24 cellular contexts compared by ENCODE assay signal in the genomic region with DNA sequence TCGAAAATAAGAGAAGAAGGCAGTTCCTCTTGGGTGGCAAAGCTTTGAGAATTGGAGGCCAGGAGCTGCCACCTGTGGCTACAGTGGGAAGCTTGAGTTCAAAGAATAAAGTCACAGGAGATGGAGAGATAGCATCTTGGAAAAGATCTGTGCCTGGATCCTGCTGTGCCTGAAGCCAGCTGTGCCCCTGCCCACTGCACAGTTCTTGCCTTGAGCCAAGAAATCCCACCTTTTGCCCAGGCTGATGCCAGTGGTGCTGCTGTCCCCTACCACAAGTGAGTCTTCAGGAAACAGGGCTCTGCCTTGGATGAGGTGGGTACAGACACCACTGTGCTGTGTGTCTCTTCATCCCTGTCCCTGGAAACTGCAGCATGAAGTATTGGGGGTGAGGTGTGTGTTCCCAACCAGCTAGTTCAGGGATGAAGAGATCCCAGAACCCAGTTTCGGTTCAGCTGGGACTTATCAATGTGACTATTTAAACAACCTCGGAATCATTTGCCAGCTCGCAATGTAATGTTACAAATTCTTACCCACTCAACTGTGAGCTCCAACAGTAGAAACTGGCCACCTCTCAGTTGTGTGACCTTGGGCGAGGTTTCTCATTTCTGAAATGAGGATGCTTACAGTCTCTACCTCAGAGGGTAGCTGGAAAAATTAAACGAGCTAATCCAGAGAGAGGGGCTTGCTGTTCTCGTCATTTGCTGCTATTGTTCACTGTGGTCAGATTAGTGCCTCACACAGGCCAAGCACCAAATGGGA. TPM values are rescaled to one million over a fixed set of nuclear protein-coding genes. Genes with fewer than 3 reads are reported as not detected.
DNase-seq lines count a peak whose midpoint lies in the region; ATAC-seq and TF ChIP-seq lines count a peak whose summit lies in the region.
"Had no signal": no experiment of that assay in that cellular context is flagged by ENCODE, and none has a peak within 500 bp of the region (broad histone marks: within the 10 kb centered on the region; RNA-seq: fewer than 3 reads in every experiment).

No MANE protein-coding gene starts in this region.

- 71 to 77% methylated on average over 7 of the region's 7 CpGs for WGBS in heart right ventricle, 2 donors

- H3K4me1 ChIP-seq in heart right ventricle = peaks cover 16 to 55% (median 37%) of the 10 kb centered on the region in 9 donors

- peaks cover 18% of the 10 kb centered on the region for H3K27me3 Mint-ChIP-seq in progenitor cell of endocrine pancreas
- peaks cover 23% of the 10 kb centered on the region for H3K27me3 Mint-ChIP-seq in stimulated activated naive CD8-positive, alpha-beta T cell treated with anti-CD3 and anti-CD28 coated beads, Interleukin-15, amount 100 ng/mL, for 72 hours

- H3K4me3 ChIP-seq in heart right ventricle = no peak overlapping the region
- H3K4me3 ChIP-seq in fibroblast of the aortic adventitia (ENCODE audit: low read depth, low read length) = no peak overlapping the region
- H3K4me3 ChIP-seq: cardiac muscle cell, esophagus muscularis mucosa, gastroesophageal sphincter had no signal

- intact Hi-C loops in heart right ventricle (cut with DNase I) (loop anchor here in 5 of 10 donors (5.0 to 10.0 kb wide), 6 partner anchors 213 to 440 kb away; no protein-coding TSS in a partner anchor), left cardiac atrium (cut with DNase I) (loop anchor here (10.0 kb wide), 4 partner anchors 83 to 443 kb away; no protein-coding TSS in a partner anchor)

- no peak for DNase-seq in heart right ventricle
- no peak for DNase-seq in left cardiac atrium
- DNase-seq in fibroblast of the aortic adventitia (ENCODE audit: low read depth) = peak; percentile 7
- no peak for DNase-seq in progenitor cell of endocrine pancreas (ENCODE audit: low spot score, unreplicated experiment)
- DNase-seq in activated naive CD4-positive, alpha-beta T cell treated with anti-CD3 and anti-CD28 coated beads, Interleukin-2, amount 50 U/mL, for 16 hours = no peak
- no peak for DNase-seq in stimulated activated naive CD8-positive, alpha-beta T cell treated with anti-CD3 and anti-CD28 coated beads, Interleukin-15, amount 100 ng/mL, for 72 hours
- DNase-seq: activated CD4-positive, alpha-beta T cell treated with anti-CD3 and anti-CD28 coated beads for 1 hour; activated CD8-positive, alpha-beta T cell treated with anti-CD3 and anti-CD28 coated beads, Interleukin-2, amount 10 ng/mL, durations not matched to agents 7 days and 5 days; activated gamma-delta T cell treated with Interleukin-2 at 50 U/mL for 16 hours; activated T-cell treated with anti-CD3 and anti-CD28 coated beads for 4 hours; cortex of kidney; DMS153; HFFc6; MV-4-11; NCI-H187; NCI-H526; small intestine; stimulated activated CD4-positive, alpha-beta T cell treated with anti-CD3 and anti-CD28 coated beads, Interleukin-2, amount 100 ng/mL, for 24 hours had no signal

- H3K27ac ChIP-seq in heart right ventricle = peak overlapping the region in 6 of 10 donors; percentile 10 to 100 (median 98)
- H3K27ac ChIP-seq: cardiac muscle cell had no signal

- H3K27me3 ChIP-seq in heart right ventricle = peaks cover 0 to 6% (median 0%) of the 10 kb centered on the region in 7 donors
- H3K27me3 ChIP-seq: cardiac muscle cell, esophagus muscularis mucosa, gastroesophageal sphincter had no signal

- ATAC-seq in heart right ventricle (no peak), left cardiac atrium (no peak), HG03432 (IDR thresholded peaks at IDR 0.05; ENCODE audit: unreplicated experiment) (no peak), HG02571 (IDR thresholded peaks at IDR 0.05; ENCODE audit: unreplicated experiment) (no peak)
- ATAC-seq in stimulated activated naive CD8-positive, alpha-beta T cell treated with anti-CD3 and anti-CD28 coated beads, Interleukin-15, amount 100 ng/mL, for 72 hours = no peak
- ATAC-seq: activated CD8-positive, alpha-beta T cell treated with anti-CD3 and anti-CD28 coated beads, Interleukin-2, amount 10 ng/mL, durations not matched to agents 7 days and 5 days; gastroesophageal sphincter had no signal

- H3K36me3 Mint-ChIP-seq in progenitor cell of endocrine pancreas (ENCODE audit: insufficient read depth) = no peaks in the 10 kb centered on the region

- H3K4me1 Mint-ChIP-seq in progenitor cell of endocrine pancreas (ENCODE audit: low read depth) = peaks cover 15% of the 10 kb centered on the region
- peaks cover 34% of the 10 kb centered on the region for H3K4me1 Mint-ChIP-seq in stimulated activated naive CD8-positive, alpha-beta T cell treated with anti-CD3 and anti-CD28 coated beads, Interleukin-15, amount 100 ng/mL, for 72 hours

- peak overlapping the region; percentile 53 for H3K27ac Mint-ChIP-seq in progenitor cell of endocrine pancreas
- no peak overlapping the region for H3K27ac Mint-ChIP-seq in stimulated activated naive CD8-positive, alpha-beta T cell treated with anti-CD3 and anti-CD28 coated beads, Interleukin-15, amount 100 ng/mL, for 72 hours
- H3K27ac Mint-ChIP-seq: activated CD8-positive, alpha-beta T cell treated with anti-CD3 and anti-CD28 coated beads, Interleukin-2, amount 10 ng/mL, durations not matched to agents 7 days and 5 days; HFFc6; T-helper 1 cell treated with Interleukin-12 subunit alpha and Interleukin-12 subunit beta and Interleukin-4 antibody, amounts not matched to agents 30 μg/mL and 1 μg/mL, for 36 hours had no signal

- H3K36me3 ChIP-seq in heart right ventricle = peaks cover 0 to 6% (median 0%) of the 10 kb centered on the region in 9 donors
- H3K36me3 ChIP-seq: cardiac muscle cell, gastroesophageal sphincter had no signal

- H3K9me3 Mint-ChIP-seq in progenitor cell of endocrine pancreas (ENCODE audit: low read depth) = no peaks in the 10 kb centered on the region
- H3K9me3 Mint-ChIP-seq in stimulated activated naive CD8-positive, alpha-beta T cell treated with anti-CD3 and anti-CD28 coated beads, Interleukin-15, amount 100 ng/mL, for 72 hours = no peaks in the 10 kb centered on the region
- H3K9me3 Mint-ChIP-seq: HFFc6; T-helper 1 cell treated with Interleukin-12 subunit alpha and Interleukin-12 subunit beta and Interleukin-4 antibody, amounts not matched to agents 30 μg/mL and 1 μg/mL, for 36 hours had no signal

- H3K9me3 ChIP-seq in heart right ventricle = no peaks in the 10 kb centered on the region
- H3K9me3 ChIP-seq: esophagus muscularis mucosa, gastroesophageal sphincter had no signal

- TF ChIP-seq CTCF in heart right ventricle (IDR thresholded peaks at IDR 0.05) (no peak), fibroblast of the aortic adventitia (IDR thresholded peaks at IDR 0.05; ENCODE audit: insufficient read depth, low read length) (no peak), progenitor cell of endocrine pancreas (IDR thresholded peaks at IDR 0.05; ENCODE audit: unreplicated experiment) (no peak)

- no peak overlapping the region for H3K4me3 Mint-ChIP-seq in progenitor cell of endocrine pancreas (ENCODE audit: low read depth)
- H3K4me3 Mint-ChIP-seq in stimulated activated naive CD8-positive, alpha-beta T cell treated with anti-CD3 and anti-CD28 coated beads, Interleukin-15, amount 100 ng/mL, for 72 hours = no peak overlapping the region
- H3K4me3 Mint-ChIP-seq: activated CD8-positive, alpha-beta T cell treated with anti-CD3 and anti-CD28 coated beads, Interleukin-2, amount 10 ng/mL, durations not matched to agents 7 days and 5 days; HFFc6; T-helper 1 cell treated with Interleukin-12 subunit alpha and Interleukin-12 subunit beta and Interleukin-4 antibody, amounts not matched to agents 30 μg/mL and 1 μg/mL, for 36 hours had no signal

RNA-seq across cellular contexts. Expression of a gene that starts 5.9 kb away (rescaled TPM):
- 10 to 100 TPM in 1 of 10 donors, 1 to 10 TPM in 9; 1.2 to 13.7 (median 5.6) TPM for total RNA-seq in heart right ventricle
- 10 to 100 TPM in 1 of 2 donors, 1 to 10 TPM in 1; 5.0 to 26.3 TPM for polyA plus RNA-seq in heart right ventricle
- total RNA-seq in left cardiac atrium = 10 to 100 TPM in 1 of 2 donors, 1 to 10 TPM in 1; 5.4 to 13.1 TPM
- 28.0 and 42.0 TPM in 2 replicates for total RNA-seq in fibroblast of the aortic adventitia (ENCODE audit: low replicate concordance)
- 21.8 and 22.6 TPM in 2 replicates for total RNA-seq in progenitor cell of endocrine pancreas
